19 cellular contexts compared by ENCODE assay signal in the genomic region with DNA sequence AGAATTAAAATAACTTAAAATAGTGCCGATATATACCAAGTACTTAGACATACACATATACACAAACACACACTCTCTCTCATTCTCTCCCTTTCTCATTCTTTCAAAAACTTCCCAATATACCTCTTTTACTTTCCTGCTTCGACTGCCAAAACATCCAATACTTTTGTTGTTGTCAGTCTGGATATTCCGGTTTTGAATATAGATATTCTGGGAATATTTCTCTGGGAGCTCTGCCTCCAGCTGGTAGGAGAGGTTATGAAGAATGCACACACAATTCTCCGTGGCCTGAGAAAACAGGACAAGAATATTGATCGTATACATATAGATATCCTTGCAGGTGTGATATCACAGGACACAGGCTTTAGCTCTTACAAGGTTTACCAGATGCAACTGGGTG.
"Had no signal": no experiment of that assay in that cellular context is flagged by ENCODE, and none has a peak within 500 bp of the region (broad histone marks: within the 10 kb centered on the region; RNA-seq: fewer than 3 reads in every experiment).

No MANE protein-coding gene starts in this region.

- H3K9me3 ChIP-seq: adrenal gland, left lung, neutrophil, pancreas, sigmoid colon, spleen, thyroid gland had no signal

- H3K9me3 Mint-ChIP-seq: activated naive CD4-positive, alpha-beta T cell treated with anti-CD3 and anti-CD28 coated beads, Interleukin-2, amount 50 U/mL, for 72 hours; natural killer cell treated with Interleukin-12 subunit alpha and Interleukin-12 subunit beta and Interleukin-15 and Interleukin-18, amount 100 ng/mL, for 72 hours had no signal

- H3K27ac Mint-ChIP-seq: activated CD4-positive, alpha-beta T cell treated with anti-CD3 and anti-CD28 coated beads for 36 hours; activated naive CD4-positive, alpha-beta T cell treated with anti-CD3 and anti-CD28 coated beads, Interleukin-2, amount 50 U/mL, for 72 hours; natural killer cell treated with Interleukin-12 subunit alpha and Interleukin-12 subunit beta and Interleukin-15 and Interleukin-18, amount 100 ng/mL, for 72 hours had no signal

- H3K4me1 ChIP-seq: adrenal gland, left lung, pancreas, sigmoid colon, spleen, thyroid gland had no signal

- H3K27me3 ChIP-seq: adrenal gland, dorsolateral prefrontal cortex, left lung, neutrophil, pancreas, sigmoid colon, spleen, thyroid gland had no signal

- DNase-seq: activated CD4-positive, alpha-beta T cell treated with anti-CD3 and anti-CD28 coated beads for 36 hours; activated CD4-positive, alpha-beta T cell treated with anti-CD3 and anti-CD28 coated beads, Interleukin-2, amount 50 U/mL, for 48 hours; activated gamma-delta T cell treated with Interleukin-2 at 50 U/mL for 16 hours; adrenal gland; caudate nucleus; dorsolateral prefrontal cortex; kidney; left lung; pancreas; sigmoid colon; spleen; stimulated activated CD8-positive, alpha-beta memory T cell treated with anti-CD3 and anti-CD28 coated beads, Interleukin-4, amount 100 ng/mL, for 48 hours; stimulated activated naive CD4-positive, alpha-beta T cell; SW 1271; T-helper 2 cell; thyroid gland had no signal

- H3K4me1 Mint-ChIP-seq: activated CD4-positive, alpha-beta T cell treated with anti-CD3 and anti-CD28 coated beads for 36 hours had no signal

- H3K36me3 Mint-ChIP-seq: activated naive CD4-positive, alpha-beta T cell treated with anti-CD3 and anti-CD28 coated beads, Interleukin-2, amount 50 U/mL, for 72 hours; natural killer cell treated with Interleukin-12 subunit alpha and Interleukin-12 subunit beta and Interleukin-15 and Interleukin-18, amount 100 ng/mL, for 72 hours had no signal

- H3K4me3 Mint-ChIP-seq: activated CD4-positive, alpha-beta T cell treated with anti-CD3 and anti-CD28 coated beads for 36 hours; natural killer cell treated with Interleukin-12 subunit alpha and Interleukin-12 subunit beta and Interleukin-15 and Interleukin-18, amount 100 ng/mL, for 72 hours had no signal

- H3K27ac ChIP-seq: adrenal gland, left lung, neutrophil, sigmoid colon, spleen, thyroid gland had no signal

- H3K4me3 ChIP-seq: adrenal gland, dorsolateral prefrontal cortex, left lung, pancreas, sigmoid colon, spleen, thyroid gland had no signal

- ATAC-seq: activated CD4-positive, alpha-beta T cell treated with anti-CD3 and anti-CD28 coated beads for 36 hours; activated naive CD4-positive, alpha-beta T cell treated with anti-CD3 and anti-CD28 coated beads, Interleukin-2, amount 50 U/mL, for 72 hours; left lung; natural killer cell treated with Interleukin-12 subunit alpha and Interleukin-12 subunit beta and Interleukin-15 and Interleukin-18, amount 100 ng/mL, for 72 hours had no signal

- H3K36me3 ChIP-seq: adrenal gland, sigmoid colon, thyroid gland had no signal
